21 cellular contexts compared by ENCODE assay signal in genomic region chr21:45998871-45999580, GRCh38. TPM values are rescaled to one million over a fixed set of nuclear protein-coding genes. Genes with fewer than 3 reads are reported as not detected.
DNase-seq lines count a peak whose midpoint lies in the region; ATAC-seq and TF ChIP-seq lines count a peak whose summit lies in the region.
"Had no signal": no experiment of that assay in that cellular context is flagged by ENCODE, and none has a peak within 500 bp of the region (broad histone marks: within the 10 kb centered on the region; RNA-seq: fewer than 3 reads in every experiment).

No MANE protein-coding gene starts in this region.

- H3K4me1 ChIP-seq in BE2C (no peaks in the 10 kb centered on the region; the same call in 1 of the 2 replicates), IMR-90 (ENCODE audit: control insufficient read depth, insufficient read depth, low read length) (0 out of 2 replicates have a peak, but pooled peaks cover 1% of the 10 kb centered on the region), right atrium auricular region (no peaks in the 10 kb centered on the region)

- H3K4me3 ChIP-seq in BE2C (ENCODE audit: low read depth, low read length) (no peak overlapping the region), IMR-90 (ENCODE audit: insufficient read depth, low read depth, low read length) (no peak overlapping the region), right atrium auricular region (no peak overlapping the region)
- H3K4me3 ChIP-seq: coronary artery, SK-N-MC, tibial nerve had no signal

- H4K91ac ChIP-seq in IMR-90 (ENCODE audit: insufficient read depth, low read depth, low read length), result no peak overlapping the region

- H3K9me1 ChIP-seq in IMR-90 (ENCODE audit: insufficient read depth, low read length), result no peaks in the 10 kb centered on the region

- H3K36me3 ChIP-seq in BE2C (no peaks in the 10 kb centered on the region), IMR-90 (ENCODE audit: control insufficient read depth, insufficient read depth, low read length) (peaks cover 97% of the 10 kb centered on the region), right atrium auricular region (peaks cover 83% of the 10 kb centered on the region)
- H3K36me3 ChIP-seq: neutrophil had no signal

- no peak overlapping the region for H2BK15ac ChIP-seq in IMR-90 (ENCODE audit: low read depth, low read length)

- no peak overlapping the region for H4K5ac ChIP-seq in IMR-90 (ENCODE audit: low read depth, low read length)

- H3K14ac ChIP-seq in IMR-90 (replicated peaks; ENCODE audit: low read depth, low read length), result no peak overlapping the region

- H4K20me1 ChIP-seq in IMR-90 (ENCODE audit: insufficient read depth, low read length), result peaks cover 68% of the 10 kb centered on the region

- no peak overlapping the region for H3K9ac ChIP-seq in IMR-90 (ENCODE audit: low read depth, low read length)

- BruUV-seq in IMR-90 (replicated peaks; lab: Mats Ljungman, UMichigan), result no TSS peak

- no peak overlapping the region for H3K27ac Mint-ChIP-seq in osteocyte (ENCODE audit: unreplicated experiment)
- H3K27ac Mint-ChIP-seq: activated naive CD4-positive, alpha-beta T cell treated with anti-CD3 and anti-CD28 coated beads, Interleukin-2, amount 50 U/mL, for 24 hours; HFFc6 had no signal

- H3K23ac ChIP-seq in IMR-90 (ENCODE audit: low read depth, low read length), result no peak overlapping the region

- H4K8ac ChIP-seq in IMR-90 (ENCODE audit: low read depth in 2 of 2, low read length in 2 of 2), result no peak overlapping the region

- TF ChIP-seq POLR2A in IMR-90 (IDR thresholded peaks at IDR 0.05; ENCODE audit: low read depth, low read length), result no peak

- peaks cover 16% of the 10 kb centered on the region for H3K4me1 Mint-ChIP-seq in osteocyte (ENCODE audit: unreplicated experiment)
- H3K4me1 Mint-ChIP-seq: activated naive CD4-positive, alpha-beta T cell treated with anti-CD3 and anti-CD28 coated beads, Interleukin-2, amount 50 U/mL, for 24 hours had no signal

- TF ChIP-seq CTCF in BE2C (IDR thresholded peaks at IDR 0.05; ENCODE audit: low read depth, low read length) (no peak), IMR-90 (conservative IDR thresholded peaks at IDR 0.05; ENCODE audit: low read depth, low read length) (no peak), right atrium auricular region (IDR thresholded peaks at IDR 0.05) (no peak), osteocyte (IDR thresholded peaks at IDR 0.05) (no peak)

- H3K9me3 Mint-ChIP-seq in osteocyte (ENCODE audit: unreplicated experiment), result no peaks in the 10 kb centered on the region
- H3K9me3 Mint-ChIP-seq: activated naive CD4-positive, alpha-beta T cell treated with anti-CD3 and anti-CD28 coated beads, Interleukin-2, amount 50 U/mL, for 24 hours; HFFc6 had no signal

- H2BK5ac ChIP-seq in IMR-90 (ENCODE audit: low read depth, low read length, poor library complexity, severe bottlenecking), result no peak overlapping the region

- ATAC-seq in IMR-90 (ENCODE audit: low read depth) (no peak), GM18520 (IDR thresholded peaks at IDR 0.05; ENCODE audit: unreplicated experiment) (no peak)

- in situ Hi-C loops in IMR-90 (cut with MboI; ENCODE audit: low sequenced_read_pairs), result no loop called here

- no peak overlapping the region for H2AFZ ChIP-seq in IMR-90 (replicated peaks; ENCODE audit: low read length, poor library complexity)

- DNase-seq in BE2C (peak; percentile 6), IMR-90 (no peak), right atrium auricular region (ENCODE audit: low spot score) (peak; percentile 55), osteocyte (ENCODE audit: extremely low spot score, unreplicated experiment) (peak; percentile 81), UCSD-AML1 (lab: John Stamatoyannopoulos, UW; ENCODE audit: unreplicated experiment) (no peak), SW 1271 (lab: John Stamatoyannopoulos, UW) (no peak)
- DNase-seq: AML-193; DND-41; HFFc6; hippocampal formation; NCI-H1092; NCI-H2081 treated with DMSO at 0.1 percent for 48 hours; NK-92 treated with Interleukin-12 subunit alpha and Interleukin-12 subunit beta, amount 100 ng/mL, for 24 hours; stimulated activated CD4-positive, alpha-beta T cell treated with anti-CD3 and anti-CD28 coated beads, Interleukin-1b, Interleukin-23, amount 100 ng/mL, for 48 hours; stimulated activated naive CD4-positive, alpha-beta T cell had no signal

- H2AK5ac ChIP-seq in IMR-90 (ENCODE audit: low read depth, low read length), result no peak overlapping the region

- dilution Hi-C loops in IMR-90 (cut with HindIII; ENCODE audit: low sequenced_read_pairs, unreplicated experiment), result no loop called here

- 98 to 100% methylated on average over 1 to 12 of the region's 33 CpGs for WGBS in IMR-90 (ENCODE audit: extremely low coverage in 2 of 2, insufficient read length in 1 of 2), 2 experiments

- H3K4me3 Mint-ChIP-seq in osteocyte (ENCODE audit: unreplicated experiment), result no peak overlapping the region
- H3K4me3 Mint-ChIP-seq: activated naive CD4-positive, alpha-beta T cell treated with anti-CD3 and anti-CD28 coated beads, Interleukin-2, amount 50 U/mL, for 24 hours; HFFc6 had no signal

- H2BK120ac ChIP-seq in IMR-90 (ENCODE audit: low read depth, low read length), result no peak overlapping the region

- TF ChIP-seq RAD21 in IMR-90 (IDR thresholded peaks at IDR 0.05; ENCODE audit: low read length), result no peak

- H3K18ac ChIP-seq in IMR-90 (ENCODE audit: low read depth, low read length), result no peak overlapping the region

- H3K4ac ChIP-seq in IMR-90 (ENCODE audit: low read depth, low read length), result no peak overlapping the region

- H3K27me3 ChIP-seq in BE2C (no peaks in the 10 kb centered on the region), IMR-90 (ENCODE audit: control insufficient read depth, insufficient read depth, low read length) (no peaks in the 10 kb centered on the region), right atrium auricular region (no peaks in the 10 kb centered on the region)
- H3K27me3 ChIP-seq: neutrophil, tibial nerve had no signal

- H3K36me3 Mint-ChIP-seq in osteocyte (ENCODE audit: unreplicated experiment), result peaks cover 13% of the 10 kb centered on the region
- H3K36me3 Mint-ChIP-seq: activated naive CD4-positive, alpha-beta T cell treated with anti-CD3 and anti-CD28 coated beads, Interleukin-2, amount 50 U/mL, for 24 hours had no signal

- H3K27me3 Mint-ChIP-seq in osteocyte (ENCODE audit: unreplicated experiment), result no peaks in the 10 kb centered on the region
- H3K27me3 Mint-ChIP-seq: activated naive CD4-positive, alpha-beta T cell treated with anti-CD3 and anti-CD28 coated beads, Interleukin-2, amount 50 U/mL, for 24 hours had no signal

- peaks cover 20 to 55% of the 10 kb centered on the region in 2 experiments for H3K79me1 ChIP-seq in IMR-90 (ENCODE audit: low read depth in 1 of 2, low read length in 2 of 2)

- H3K27ac ChIP-seq in IMR-90 (ENCODE audit: insufficient read depth, low read length) (peak overlapping the region; percentile 29; the same call in 1 of the 2 replicates), right atrium auricular region (no peak overlapping the region)
- H3K27ac ChIP-seq: neutrophil, SK-N-MC had no signal

- POLR2A ChIA-PET in IMR-90 (lab: Charles Lee; ENCODE audit: unreplicated experiment), result no interaction called here

- peak overlapping the region; percentile 35 for H2AK9ac ChIP-seq in IMR-90 (replicated peaks; ENCODE audit: low read depth, low read length, poor library complexity)

- H3K9me3 ChIP-seq in BE2C, result no peaks in the 10 kb centered on the region
- no peaks in the 10 kb centered on the region for H3K9me3 ChIP-seq in IMR-90 (ENCODE audit: control insufficient read depth, insufficient read depth, low read length)
- no peaks in the 10 kb centered on the region for H3K9me3 ChIP-seq in right atrium auricular region
- H3K9me3 ChIP-seq: neutrophil, tibial nerve had no signal

- CTCF ChIA-PET in IMR-90 (lab: Yijun Ruan, JAX), result no interaction called here

- H3K4me2 ChIP-seq in IMR-90 (ENCODE audit: low read depth, low read length), result no peak overlapping the region

- no peak overlapping the region for H2BK20ac ChIP-seq in IMR-90 (ENCODE audit: low read depth, low read length)

- intact Hi-C loops in IMR-90 (cut with micrococcal nuclease), result loop anchor here (5.0 kb wide), 1 partner anchor 98 kb away; the partner anchor contains the start of gene COL6A2

- H3K56ac ChIP-seq in IMR-90 (ENCODE audit: extremely low read depth, insufficient read depth, low read length), result no peak overlapping the region

TF ChIP-seq in IMR-90, 13 proteins besides CTCF, POLR2A, EP300 and RAD21 (continues in another document):
- TF ChIP-seq MAZ (IDR thresholded peaks at IDR 0.05; ENCODE audit: borderline replicate concordance, low read depth, low read length) (no peak), CEBPB (IDR thresholded peaks at IDR 0.05; ENCODE audit: low read depth, low read length) (no peak), CHD1 (IDR thresholded peaks at IDR 0.05; ENCODE audit: low read depth, low read length) (no peak), MXI1 (IDR thresholded peaks at IDR 0.05; ENCODE audit: borderline replicate concordance, low read depth, low read length) (no peak), NFE2L2 (IDR thresholded peaks at IDR 0.05; ENCODE audit: low read depth, low read length) (no peak), ELK1 (IDR thresholded peaks at IDR 0.05; ENCODE audit: borderline replicate concordance, low read depth, low read length) (no peak), MAFK (IDR thresholded peaks at IDR 0.05; ENCODE audit: low read depth, low read length) (no peak), SMC3 (IDR thresholded peaks at IDR 0.05; ENCODE audit: low read depth, low read length) (no peak)

RNA-seq across cellular contexts. Expression of gene COL6A1, which starts 17.5 kb away (rescaled TPM):
- 158 TPM for polyA plus RNA-seq in BE2C (2012; ENCODE audit: insufficient read depth, insufficient read length, low read depth)
- total RNA-seq in IMR-90 (2012; rRNA removed) (173 and 186 TPM in 2 replicates), right atrium auricular region (100 to 1,000 TPM; 201 to 278 TPM), osteocyte (1,503 and 1,582 TPM in 2 replicates)
- 1,556 and 1,578 TPM in 2 replicates for polyA plus RNA-seq in IMR-90 (2012; rRNA removed)
- polyA plus RNA-seq in IMR-90 (2012; cell fraction: cytosol; rRNA removed), result 1,992 and 3,331 TPM in 2 replicates
- 5,237 and 11,886 TPM in 2 replicates for polyA plus RNA-seq in IMR-90 (2012; cell fraction: nucleus; rRNA removed; ENCODE audit: low replicate concordance)

Comparison
In these comparisons a context has a peak if more than half of its experiments do, and no peak if none do; other contexts are left out.
1. DNase-seq: peak in BE2C (single experiment), right atrium auricular region (single experiment) and osteocyte (single experiment); none in IMR-90 (single experiment), UCSD-AML1 (single experiment) and SW 1271 (0 of 2).